22 cellular contexts compared by ENCODE assay signal in genomic region chr17:64536913-64537312, GRCh38. TPM values are rescaled to one million over a fixed set of nuclear protein-coding genes. Genes with fewer than 3 reads are reported as not detected.
DNase-seq lines count a peak whose midpoint lies in the region; ATAC-seq and TF ChIP-seq lines count a peak whose summit lies in the region.
"Had no signal": no experiment of that assay in that cellular context is flagged by ENCODE, and none has a peak within 500 bp of the region (broad histone marks: within the 10 kb centered on the region; RNA-seq: fewer than 3 reads in every experiment).

No MANE protein-coding gene starts in this region.

- H3K4me1 ChIP-seq in GM23248 (ENCODE audit: insufficient read depth) (no peaks in the 10 kb centered on the region), trophoblast cell (ENCODE audit: control insufficient read depth in 1 of 2, insufficient read depth in 2 of 2, low read length in 2 of 2) (no peaks in the 10 kb centered on the region)
- H3K4me1 ChIP-seq: A549 had no signal

- H3K9me3 Mint-ChIP-seq in activated T-cell treated with anti-CD3 and anti-CD28 coated beads, Interleukin-2, amount 50 U/mL, for 72 hours = no peaks in the 10 kb centered on the region
- no peaks in the 10 kb centered on the region for H3K9me3 Mint-ChIP-seq in activated CD8-positive, alpha-beta T cell treated with anti-CD3 and anti-CD28 coated beads, Interleukin-2, amount 10 ng/mL, durations not matched to agents 7 days and 5 days (ENCODE audit: insufficient read depth)
- H3K9me3 Mint-ChIP-seq in nephron progenitor cell = no peaks in the 10 kb centered on the region
- H3K9me3 Mint-ChIP-seq: CD8-positive, alpha-beta T cell had no signal

- H3K36me3 ChIP-seq in GM23248 (ENCODE audit: low read depth) (peaks cover 91% of the 10 kb centered on the region), trophoblast cell (ENCODE audit: control insufficient read depth in 1 of 2, insufficient read depth in 2 of 2, low read length in 2 of 2) (peaks cover 32 to 67% of the 10 kb centered on the region in 2 experiments)

- no peak overlapping the region for H2BK120ac ChIP-seq in trophoblast cell (ENCODE audit: insufficient read depth, low read length, poor library complexity)

- peaks cover 9 to 25% of the 10 kb centered on the region in 2 donors for H3K36me3 Mint-ChIP-seq in activated T-cell treated with anti-CD3 and anti-CD28 coated beads, Interleukin-2, amount 50 U/mL, for 72 hours (ENCODE audit: insufficient read depth in 2 of 2)
- peaks cover 58% of the 10 kb centered on the region for H3K36me3 Mint-ChIP-seq in activated CD8-positive, alpha-beta T cell treated with anti-CD3 and anti-CD28 coated beads, Interleukin-2, amount 10 ng/mL, durations not matched to agents 7 days and 5 days (ENCODE audit: low read depth)
- peaks cover 71% of the 10 kb centered on the region for H3K36me3 Mint-ChIP-seq in nephron progenitor cell (ENCODE audit: low read depth)

- H3K4me3 ChIP-seq in GM23248 (no peak overlapping the region), trophoblast cell (ENCODE audit: low read depth, low read length) (no peak overlapping the region)
- H3K4me3 ChIP-seq: A549, GM12878 had no signal

- no peak for TF ChIP-seq CTCF in nephron progenitor cell (IDR thresholded peaks at IDR 0.05)

- H3K18ac ChIP-seq in trophoblast cell (ENCODE audit: low read length) = no peak overlapping the region

- H3K27ac ChIP-seq in GM23248 = 0 out of 2 replicates have a peak overlapping the region, but pooled peaks have one; percentile 31
- H3K27ac ChIP-seq in trophoblast cell (ENCODE audit: low read depth, low read length) = no peak overlapping the region
- H3K27ac ChIP-seq: A549 had no signal

- in situ Hi-C loops in GM23248 (cut with MboI) = no loop called here

- H3K9me3 ChIP-seq in GM23248 (ENCODE audit: low read depth) = no peaks in the 10 kb centered on the region
- H3K9me3 ChIP-seq in trophoblast cell (ENCODE audit: insufficient read depth, low read depth, low read length) = peaks cover 2% of the 10 kb centered on the region
- H3K9me3 ChIP-seq: A549 had no signal

- POLR2A ChIA-PET in activated CD8-positive, alpha-beta T cell treated with anti-CD3 and anti-CD28 coated beads, Interleukin-2, amount 10 ng/mL, durations not matched to agents 7 days and 5 days (lab: Charles Lee) = no interaction called here

- H3K14ac ChIP-seq in trophoblast cell (ENCODE audit: low read length) = no peak overlapping the region

- CTCF ChIA-PET in activated CD8-positive, alpha-beta T cell treated with anti-CD3 and anti-CD28 coated beads, Interleukin-2, amount 10 ng/mL, durations not matched to agents 7 days and 5 days (lab: Charles Lee) = no interaction called here

- H2BK5ac ChIP-seq in trophoblast cell (ENCODE audit: low read depth, low read length, poor library complexity) = no peak overlapping the region

- ATAC-seq in activated T-cell treated with anti-CD3 and anti-CD28 coated beads, Interleukin-2, amount 50 U/mL, for 72 hours (replicated peaks in 1 of 2) = no peak
- no peak for ATAC-seq in activated CD8-positive, alpha-beta T cell treated with anti-CD3 and anti-CD28 coated beads, Interleukin-2, amount 10 ng/mL, durations not matched to agents 7 days and 5 days
- ATAC-seq in SK-N-SH treated with all-trans-retinoic acid at 6 μM for 48 hours (no peak), GM21381 (IDR thresholded peaks at IDR 0.05; ENCODE audit: unreplicated experiment) (no peak)
- ATAC-seq: A549; CD8-positive, alpha-beta T cell; GM12878 had no signal

- no peak overlapping the region for H4K91ac ChIP-seq in trophoblast cell (ENCODE audit: low read depth, low read length)

- no peak for DNase-seq in activated T-cell treated with anti-CD3 and anti-CD28 coated beads, Interleukin-2, amount 50 U/mL, for 72 hours
- no peak for DNase-seq in activated T-cell treated with anti-CD3 and anti-CD28 coated beads, Interleukin-2, amount 50 U/mL, for 48 hours
- DNase-seq in GM23248 (no peak), nephron progenitor cell (no peak), trophoblast cell (no peak)
- DNase-seq in activated CD8-positive, alpha-beta T cell treated with anti-CD3 and anti-CD28 coated beads, Interleukin-2, amount 10 ng/mL, durations not matched to agents 7 days and 5 days = no peak
- DNase-seq: Calu3; CD8-positive, alpha-beta T cell; GF-D8; GOT3; KBM-7; MV-4-11; NCI-H1417; NCI-H187; NCI-H2107; NCI-H510A; NCI-H748 treated with DMSO at 0.1 percent for 48 hours; SHP77 had no signal

- H3K79me2 ChIP-seq in GM23248 (ENCODE audit: insufficient read depth) = peaks cover 48% of the 10 kb centered on the region
- no peaks in the 10 kb centered on the region for H3K79me2 ChIP-seq in trophoblast cell (ENCODE audit: control insufficient read depth, insufficient read depth, low read length, poor library complexity)

- H3F3A ChIP-seq in GM23248 (ENCODE audit: insufficient read depth) = peaks cover 98% of the 10 kb centered on the region

- H4K20me1 ChIP-seq in GM23248 (ENCODE audit: insufficient read depth) = no peaks in the 10 kb centered on the region

- no peak overlapping the region for H2AK5ac ChIP-seq in trophoblast cell (ENCODE audit: low read length)

- H3K27me3 ChIP-seq in GM23248 (replicated peaks; ENCODE audit: insufficient read depth) = no peaks in the 10 kb centered on the region
- H3K27me3 ChIP-seq in trophoblast cell (ENCODE audit: insufficient read depth, low read length) = no peaks in the 10 kb centered on the region

- WGBS in GM23248 (ENCODE audit: low coverage in 1 of 2, low lambda C conversion rate in 2 of 2, missing lambda C conversion rate in 2 of 2), 2 experiments = 91 to 98% methylated on average over 2 of the region's 2 CpGs
- WGBS in trophoblast cell (ENCODE audit: extremely low coverage, insufficient coverage, insufficient read length) = no CpG with 5 or more reads among the region's 2 CpGs

- no peaks in the 10 kb centered on the region for H3K79me1 ChIP-seq in trophoblast cell (ENCODE audit: low read length)

- no peak overlapping the region for H4K8ac ChIP-seq in trophoblast cell (ENCODE audit: low read depth, low read length)

- H2AFZ ChIP-seq in GM23248 (no peak overlapping the region), trophoblast cell (ENCODE audit: insufficient read depth, low read length, poor library complexity) (no peak overlapping the region)

- H2BK12ac ChIP-seq in trophoblast cell (ENCODE audit: low read length) = no peak overlapping the region

- H3K9me2 ChIP-seq in GM23248 (ENCODE audit: insufficient read depth) = no peaks in the 10 kb centered on the region

- H3K4me1 Mint-ChIP-seq in activated T-cell treated with anti-CD3 and anti-CD28 coated beads, Interleukin-2, amount 50 U/mL, for 72 hours (ENCODE audit: low read depth) = peaks cover 3% of the 10 kb centered on the region
- no peaks in the 10 kb centered on the region for H3K4me1 Mint-ChIP-seq in activated CD8-positive, alpha-beta T cell treated with anti-CD3 and anti-CD28 coated beads, Interleukin-2, amount 10 ng/mL, durations not matched to agents 7 days and 5 days (ENCODE audit: low read depth)
- no peaks in the 10 kb centered on the region for H3K4me1 Mint-ChIP-seq in nephron progenitor cell

- H3K4ac ChIP-seq in trophoblast cell (ENCODE audit: low read depth, low read length) = no peak overlapping the region

- H3K4me2 ChIP-seq in GM23248 (ENCODE audit: unreplicated experiment) (no peak overlapping the region), trophoblast cell (ENCODE audit: low read length) (no peak overlapping the region)
- H3K4me2 ChIP-seq: A549 had no signal

- H3K9ac ChIP-seq in GM23248 (no peak overlapping the region), trophoblast cell (ENCODE audit: low read length) (no peak overlapping the region)

- H3K27ac Mint-ChIP-seq in activated T-cell treated with anti-CD3 and anti-CD28 coated beads, Interleukin-2, amount 50 U/mL, for 72 hours = peak overlapping the region; percentile 85
- peak overlapping the region; percentile 17 for H3K27ac Mint-ChIP-seq in activated CD8-positive, alpha-beta T cell treated with anti-CD3 and anti-CD28 coated beads, Interleukin-2, amount 10 ng/mL, durations not matched to agents 7 days and 5 days
- H3K27ac Mint-ChIP-seq in nephron progenitor cell = peak overlapping the region; percentile 71
- H3K27ac Mint-ChIP-seq: CD8-positive, alpha-beta T cell had no signal

- H3K27me3 Mint-ChIP-seq in activated T-cell treated with anti-CD3 and anti-CD28 coated beads, Interleukin-2, amount 50 U/mL, for 72 hours (ENCODE audit: low read depth) = no peaks in the 10 kb centered on the region
- H3K27me3 Mint-ChIP-seq in activated CD8-positive, alpha-beta T cell treated with anti-CD3 and anti-CD28 coated beads, Interleukin-2, amount 10 ng/mL, durations not matched to agents 7 days and 5 days (ENCODE audit: low read depth) = no peaks in the 10 kb centered on the region
- no peaks in the 10 kb centered on the region for H3K27me3 Mint-ChIP-seq in nephron progenitor cell (ENCODE audit: low read depth, poor library complexity)

- H3K23ac ChIP-seq in trophoblast cell (ENCODE audit: low read length) = no peak overlapping the region

- H3K4me3 Mint-ChIP-seq in activated T-cell treated with anti-CD3 and anti-CD28 coated beads, Interleukin-2, amount 50 U/mL, for 72 hours = no peak overlapping the region
- H3K4me3 Mint-ChIP-seq in activated CD8-positive, alpha-beta T cell treated with anti-CD3 and anti-CD28 coated beads, Interleukin-2, amount 10 ng/mL, durations not matched to agents 7 days and 5 days = no peak overlapping the region
- H3K4me3 Mint-ChIP-seq in nephron progenitor cell = no peak overlapping the region
- H3K4me3 Mint-ChIP-seq: CD8-positive, alpha-beta T cell had no signal

- H4K12ac ChIP-seq in trophoblast cell (ENCODE audit: low read depth, low read length) = no peak overlapping the region

RNA-seq across cellular contexts. Expression of gene CEP95, which starts 30.1 kb away (rescaled TPM):
- total RNA-seq in activated T-cell treated with anti-CD3 and anti-CD28 coated beads, Interleukin-2, amount 50 U/mL, for 72 hours = 10 to 100 TPM; 70.9 to 80.3 TPM
- 13.2 and 16.8 TPM in 2 replicates for total RNA-seq in GM23248 (2014; rRNA removed; shearing (Covaris generic))
- polyA plus RNA-seq in GM23248 (2016; fragmentation: Nextera tagmentation; extraction: Ambion mirVana) = 14.2 and 17.5 TPM in 2 replicates
- 10 to 100 TPM; 49.2 to 51.7 TPM for total RNA-seq in activated CD8-positive, alpha-beta T cell treated with anti-CD3 and anti-CD28 coated beads, Interleukin-2, amount 10 ng/mL, durations not matched to agents 7 days and 5 days
- polyA plus RNA-seq in trophoblast cell (2013) = 36.1 and 37.4 TPM in 2 replicates

RNA-seq across cellular contexts. Expression of gene DDX5, which starts 30.8 kb away (rescaled TPM):
- 1,000 to 10,000 TPM; 1,029 to 1,188 TPM for total RNA-seq in activated T-cell treated with anti-CD3 and anti-CD28 coated beads, Interleukin-2, amount 50 U/mL, for 72 hours
- total RNA-seq in GM23248 (2014; rRNA removed; shearing (Covaris generic)) = 241 and 303 TPM in 2 replicates
- polyA plus RNA-seq in GM23248 (2016; fragmentation: Nextera tagmentation; extraction: Ambion mirVana) = 595 and 643 TPM in 2 replicates
- total RNA-seq in activated CD8-positive, alpha-beta T cell treated with anti-CD3 and anti-CD28 coated beads, Interleukin-2, amount 10 ng/mL, durations not matched to agents 7 days and 5 days = 100 to 1,000 TPM; 853 to 855 TPM
- 580 and 586 TPM in 2 replicates for polyA plus RNA-seq in trophoblast cell (2013)

RNA-seq across cellular contexts. Expression of gene POLG2, which starts 40.1 kb away (rescaled TPM):
- 10 to 100 TPM; 40.7 to 47.2 TPM for total RNA-seq in activated T-cell treated with anti-CD3 and anti-CD28 coated beads, Interleukin-2, amount 50 U/mL, for 72 hours
- total RNA-seq in GM23248 (2014; rRNA removed; shearing (Covaris generic)) = 3.4 and 3.7 TPM in 2 replicates
- polyA plus RNA-seq in GM23248 (2016; fragmentation: Nextera tagmentation; extraction: Ambion mirVana) = 6.6 and 8.6 TPM in 2 replicates
- total RNA-seq in activated CD8-positive, alpha-beta T cell treated with anti-CD3 and anti-CD28 coated beads, Interleukin-2, amount 10 ng/mL, durations not matched to agents 7 days and 5 days = 10 to 100 TPM; 31.3 to 33.7 TPM
- polyA plus RNA-seq in trophoblast cell (2013) = 7.7 and 8.4 TPM in 2 replicates

Comparison
In these comparisons a context has a peak if more than half of its experiments do, and no peak if none do; other contexts are left out.
1. H3K27ac Mint-ChIP-seq: peak in every context shown above with its lines; median percentile 85 in activated T-cell treated with anti-CD3 and anti-CD28 coated beads, Interleukin-2, amount 50 U/mL, for 72 hours; 71 in nephron progenitor cell; 17 in activated CD8-positive, alpha-beta T cell treated with anti-CD3 and anti-CD28 coated beads, Interleukin-2, amount 10 ng/mL, durations not matched to agents 7 days and 5 days.